Comparison of ENCODE assay signal across 14 cellular contexts in the genomic region with DNA sequence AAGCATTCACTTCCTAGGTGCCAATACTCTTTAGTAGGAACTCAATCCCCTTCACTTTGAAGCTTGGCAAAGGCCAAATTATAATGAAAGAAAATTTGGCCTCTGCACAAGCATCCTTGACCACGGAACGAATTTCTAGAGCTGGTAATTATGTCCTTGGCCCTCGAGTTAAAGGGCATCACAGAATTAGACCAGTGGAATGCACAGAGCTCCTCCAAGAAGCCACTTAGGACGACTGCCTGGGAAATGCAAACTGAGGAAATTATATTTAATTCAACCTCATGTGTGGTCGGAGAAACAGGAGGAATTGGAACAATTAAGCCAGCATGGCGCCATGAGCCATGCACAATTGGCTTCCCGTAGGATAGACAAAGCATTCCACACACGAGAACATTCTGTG. TPM values are rescaled to one million over a fixed set of nuclear protein-coding genes. Genes with fewer than 3 reads are reported as not detected.
DNase-seq lines count a peak whose midpoint lies in the region; ATAC-seq and TF ChIP-seq lines count a peak whose summit lies in the region.
"Had no signal": no experiment of that assay in that cellular context is flagged by ENCODE, and none has a peak within 500 bp of the region (broad histone marks: within the 10 kb centered on the region; RNA-seq: fewer than 3 reads in every experiment).

No MANE protein-coding gene starts in this region.

- H3K4me1 ChIP-seq in Karpas-422 (ENCODE audit: low read length): peaks cover 71% of the 10 kb centered on the region
- H3K4me1 ChIP-seq: Caco-2 had no signal

- ATAC-seq in HG03280 (IDR thresholded peaks at IDR 0.05; ENCODE audit: unreplicated experiment): no peak
- ATAC-seq: HepG2 had no signal

- peaks cover 66% of the 10 kb centered on the region for H4K20me1 ChIP-seq in Karpas-422 (ENCODE audit: insufficient read depth, low read depth, low read length)

- no peaks in the 10 kb centered on the region for H3K9me3 ChIP-seq in Karpas-422 (ENCODE audit: low read length)
- no peaks in the 10 kb centered on the region for H3K9me3 ChIP-seq in WERI-Rb-1 (ENCODE audit: severe bottlenecking)
- H3K9me3 ChIP-seq: Caco-2 had no signal

- H3K9me2 ChIP-seq in Karpas-422 (replicated peaks; ENCODE audit: insufficient read depth, low read length): no peaks in the 10 kb centered on the region

- no peak overlapping the region for H2AFZ ChIP-seq in Karpas-422 (ENCODE audit: low read length)

- no peak for DNase-seq in Karpas-422
- DNase-seq in astrocyte of the hippocampus (ENCODE audit: low read depth, low spot score): peak; percentile 81
- DNase-seq in retina: peak; percentile 35
- no peak for DNase-seq in WERI-Rb-1
- DNase-seq in cortex of kidney (lab: John Stamatoyannopoulos, UW): no peak
- DNase-seq: ACHN; AML-193; Caco-2; CD4-positive, alpha-beta T cell; GOT3; H7 had no signal

- H3K79me2 ChIP-seq in Karpas-422 (ENCODE audit: low read length): peaks cover 99% of the 10 kb centered on the region

- H3K4me2 ChIP-seq in Karpas-422 (ENCODE audit: low read depth, low read length, poor library complexity, severe bottlenecking): no peak overlapping the region

- H3K36me3 ChIP-seq in Karpas-422 (ENCODE audit: insufficient read depth, low read length) (peaks cover 50% of the 10 kb centered on the region), WERI-Rb-1 (no peaks in the 10 kb centered on the region)

- no peaks in the 10 kb centered on the region for H3K27me3 ChIP-seq in Karpas-422 (ENCODE audit: low read length)
- H3K27me3 ChIP-seq in WERI-Rb-1 (ENCODE audit: insufficient read depth, low read depth, severe bottlenecking): peaks cover 36% of the 10 kb centered on the region

- H3K27ac ChIP-seq in Karpas-422 (ENCODE audit: low read length) (peak overlapping the region; percentile 13), WERI-Rb-1 (no peak overlapping the region)
- H3K27ac ChIP-seq: C4-2B had no signal

- H3K4me3 ChIP-seq in Karpas-422 (ENCODE audit: low read length) (no peak overlapping the region), WERI-Rb-1 (ENCODE audit: low read depth, low read length) (no peak overlapping the region)

- no peak for TF ChIP-seq CTCF in WERI-Rb-1 (IDR thresholded peaks at IDR 0.05; ENCODE audit: low read depth, low read length)

- H3K9ac ChIP-seq in Karpas-422 (ENCODE audit: low read length): no peak overlapping the region

RNA-seq across cellular contexts. Expression of gene NLGN4X, which starts 59.3 kb away (rescaled TPM):
- 96.9 and 183 TPM in 2 replicates for total RNA-seq in Karpas-422 (2014; rRNA removed; shearing (Covaris generic); ENCODE audit: low replicate concordance)
- total RNA-seq: Caco-2, HepG2 had no signal

Comparison
In these comparisons a context has a peak if more than half of its experiments do, and no peak if none do; other contexts are left out.
1. DNase-seq: peak in astrocyte of the hippocampus (single experiment) and retina (single experiment); none in Karpas-422 (single experiment), WERI-Rb-1 (single experiment) and cortex of kidney (single experiment).